Comparison of ENCODE assay signal across 7 cellular contexts in the genomic region with DNA sequence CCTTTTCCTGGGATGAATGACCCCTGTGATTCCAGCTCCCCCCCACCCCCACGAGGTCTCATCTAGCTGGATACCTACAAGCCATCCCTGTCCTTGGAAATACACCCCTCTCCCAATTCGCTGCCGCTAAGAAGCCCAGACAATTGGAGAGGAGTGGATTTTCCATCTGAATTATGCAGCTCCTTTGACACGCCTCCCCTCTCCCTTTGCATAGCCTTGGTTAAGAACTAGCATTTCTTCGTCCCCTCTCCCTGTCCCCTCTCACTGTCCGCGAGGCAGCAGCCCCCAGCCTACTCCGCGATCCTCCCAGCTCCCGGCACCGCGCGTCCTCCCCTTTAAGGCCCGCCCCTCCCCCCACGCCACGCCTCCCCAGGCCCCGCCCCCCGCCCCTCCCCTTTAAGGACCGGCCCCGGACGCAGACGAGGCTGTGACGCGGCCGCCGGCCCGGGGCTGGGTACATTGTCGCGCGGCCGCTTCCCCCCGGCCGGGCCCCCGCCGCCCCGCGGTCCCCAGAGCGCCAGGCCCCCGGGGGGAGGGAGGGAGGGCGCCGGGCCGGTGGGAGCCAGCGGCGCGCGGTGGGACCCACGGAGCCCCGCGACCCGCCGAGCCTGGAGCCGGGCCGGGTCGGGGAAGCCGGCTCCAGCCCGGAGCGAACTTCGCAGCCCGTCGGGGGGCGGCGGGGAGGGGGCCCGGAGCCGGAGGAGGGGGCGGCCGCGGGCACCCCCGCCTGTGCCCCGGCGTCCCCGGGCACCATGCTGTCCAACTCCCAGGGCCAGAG. TPM values are rescaled to one million over a fixed set of nuclear protein-coding genes. Genes with fewer than 3 reads are reported as not detected.
DNase-seq lines count a peak whose midpoint lies in the region; ATAC-seq lines count a peak whose summit lies in the region.

A gene (plus strand): TSS at position 428 of the 778 bp plus-strand sequence. CDS start 325 bp downstream, at position 753.

- no peaks in the 10 kb centered on the region for H3K9me3 ChIP-seq in endocrine pancreas (ENCODE audit: control insufficient read depth, low read length)
- H3K9me3 ChIP-seq in mesodermal cell (ENCODE audit: control insufficient read depth, low read length) = no peaks in the 10 kb centered on the region

- H3K4me1 ChIP-seq in endocrine pancreas (ENCODE audit: control insufficient read depth, insufficient read depth, low read length) (peaks cover 7% of the 10 kb centered on the region), mesodermal cell (ENCODE audit: control insufficient read depth, insufficient read depth, low read length, poor library complexity, severe bottlenecking) (peaks cover 30% of the 10 kb centered on the region)

- peak; percentile 60 for DNase-seq in NCI-H82 treated with DMSO at 0.1 percent for 48 hours (lab: John Stamatoyannopoulos, UW; ENCODE audit: unreplicated experiment)
- DNase-seq in activated CD8-positive, alpha-beta memory T cell treated with anti-CD3 and anti-CD28 coated beads for 4 hours (ENCODE audit: low read depth in 2 of 2) = peak; percentile 56 to 62
- peak; percentile 55 for DNase-seq in stimulated activated CD8-positive, alpha-beta memory T cell treated with anti-CD3 and anti-CD28 coated beads, Interleukin-15, amount 100 ng/mL, for 1 hour (ENCODE audit: low read depth)

- ATAC-seq in GM18502 (IDR thresholded peaks at IDR 0.05; ENCODE audit: poor library complexity, unreplicated experiment) (peak; percentile 48), HG03045 (IDR thresholded peaks at IDR 0.05; ENCODE audit: unreplicated experiment) (peak; percentile 47)

- H3K36me3 ChIP-seq in endocrine pancreas (ENCODE audit: control insufficient read depth, insufficient read depth, low read length) = no peaks in the 10 kb centered on the region
- H3K36me3 ChIP-seq in mesodermal cell (ENCODE audit: control insufficient read depth, insufficient read depth, low read length) = no peaks in the 10 kb centered on the region

- peak within 1 kb of the TSS; percentile 92 for H3K27ac ChIP-seq in mesodermal cell (ENCODE audit: low read depth, low read length, severe bottlenecking)

- H3K27me3 ChIP-seq in endocrine pancreas (ENCODE audit: control insufficient read depth, insufficient read depth, low read length) = no peaks in the 10 kb centered on the region

- WGBS in mesodermal cell (ENCODE audit: insufficient coverage in 2 of 2), 2 experiments = 0% methylated on average over 20 to 23 of the region's 71 CpGs

- H3K4me3 ChIP-seq in endocrine pancreas (ENCODE audit: control insufficient read depth, insufficient read depth, low read length) = peak within 1 kb of the TSS; percentile 61
- peak within 1 kb of the TSS; percentile 81 for H3K4me3 ChIP-seq in mesodermal cell (ENCODE audit: extremely low read depth, insufficient read depth, low read length, poor library complexity, severe bottlenecking)

- H3K9ac ChIP-seq in endocrine pancreas (ENCODE audit: control insufficient read depth, insufficient read depth, low read length) = peak within 1 kb of the TSS; percentile 93

RNA-seq across cellular contexts. Expression of the gene that starts here (rescaled TPM):
- 91.5 TPM for polyA plus RNA-seq in mesodermal cell (2013, experiment 1 of 2)
- polyA plus RNA-seq in mesodermal cell (2013, experiment 2 of 2) = 79.3 TPM

Comparison
In these comparisons a context has a peak if more than half of its experiments do, and no peak if none do; other contexts are left out.
1. Peak in every context shown above with its lines: DNase-seq, ATAC-seq, H3K4me3 ChIP-seq and H3K27ac ChIP-seq.